ENCODE assay signal across 12 cellular contexts in genomic region chr12:117037296-117038022, GRCh38.
DNase-seq lines count a peak whose midpoint lies in the region; ATAC-seq and TF ChIP-seq lines count a peak whose summit lies in the region.
"Had no signal": no experiment of that assay in that cellular context is flagged by ENCODE, and none has a peak within 500 bp of the region (broad histone marks: within the 10 kb centered on the region; RNA-seq: fewer than 3 reads in every experiment).

No MANE protein-coding gene starts in this region.

- ATAC-seq in T-cell (replicated peaks in 1 of 4), result no peak

- no peaks in the 10 kb centered on the region for H3K9me3 Mint-ChIP-seq in T-cell

- H4K20me1 ChIP-seq in hepatocyte (ENCODE audit: insufficient read depth, poor library complexity, severe bottlenecking), result no peaks in the 10 kb centered on the region

- no peak overlapping the region for H2AFZ ChIP-seq in hepatocyte

- H3K9me3 ChIP-seq in hepatocyte (ENCODE audit: low read depth) (no peaks in the 10 kb centered on the region), spleen (no peaks in the 10 kb centered on the region)

- peaks cover 2 to 6% (median 5%) of the 10 kb centered on the region in 3 donors for H3K4me1 Mint-ChIP-seq in T-cell

- H3K27ac Mint-ChIP-seq in T-cell, result no peak overlapping the region

- no peaks in the 10 kb centered on the region for H3K79me2 ChIP-seq in hepatocyte

- TF ChIP-seq CTCF in C4-2B (conservative IDR thresholded peaks at IDR 0.05) (no peak), HL-60 (IDR thresholded peaks at IDR 0.05; ENCODE audit: insufficient read depth, low read length) (no peak), hepatocyte (IDR thresholded peaks at IDR 0.05; ENCODE audit: poor library complexity) (no peak), spleen (IDR thresholded peaks at IDR 0.05 in 8 of 11, conservative IDR thresholded peaks at IDR 0.05 in 3 of 11) (no peak)

- TF ChIP-seq POLR2A in spleen (IDR thresholded peaks at IDR 0.05), result no peak

- H3K4me1 ChIP-seq in hepatocyte (ENCODE audit: insufficient read depth), result peaks cover 32% of the 10 kb centered on the region
- peaks cover 0 to 38% (median 10%) of the 10 kb centered on the region in 6 donors for H3K4me1 ChIP-seq in spleen

- H3K36me3 Mint-ChIP-seq in T-cell, result no peaks in the 10 kb centered on the region

- intact Hi-C loops in spleen (cut with DNase I; ENCODE audit: low total_unique reads), result no loop called here

- no peak overlapping the region for H3K4me3 Mint-ChIP-seq in T-cell

- peak overlapping the region; percentile 0 for H3K4me2 ChIP-seq in hepatocyte

- no peaks in the 10 kb centered on the region for H3K36me3 ChIP-seq in hepatocyte (replicated peaks; ENCODE audit: insufficient read depth, low read depth)
- peaks cover 0 to 38% (median 0%) of the 10 kb centered on the region in 6 donors for H3K36me3 ChIP-seq in spleen

- H3K27me3 ChIP-seq in HL-60 (ENCODE audit: insufficient read depth, poor library complexity, severe bottlenecking), result no peaks in the 10 kb centered on the region
- H3K27me3 ChIP-seq in hepatocyte, result no peaks in the 10 kb centered on the region
- peaks cover 0 to 52% (median 0%) of the 10 kb centered on the region in 7 donors for H3K27me3 ChIP-seq in spleen (replicated peaks in 1 of 7)

- DNase-seq in HL-60 (ENCODE audit: low read depth in 1 of 2, low spot score in 1 of 2), result no peak
- peak; percentile 32 for DNase-seq in hepatocyte (ENCODE audit: low spot score)
- peak; percentile 46 for DNase-seq in spleen
- no peak for DNase-seq in NCI-H1092 treated with DMSO at 0.1 percent for 48 hours (lab: John Stamatoyannopoulos, UW)
- no peak for DNase-seq in RKO (ENCODE audit: low spot score)
- no peak for DNase-seq in T-cell
- DNase-seq: COR-L47, NCI-H146, NCI-H2171, NCI-H446 treated with DMSO at 0.1 percent for 48 hours, NCI-H748 treated with DMSO at 0.1 percent for 48 hours had no signal

- H3K27me3 Mint-ChIP-seq in T-cell, result peaks cover 7% of the 10 kb centered on the region in 2 donors

- POLR2A ChIA-PET in T-cell (lab: Charles Lee), result no interaction called here

- H3K4me3 ChIP-seq in HL-60 (replicated peaks; ENCODE audit: insufficient read depth, low read length) (no peak overlapping the region), hepatocyte (no peak overlapping the region), spleen (no peak overlapping the region)

- WGBS in hepatocyte (ENCODE audit: low lambda C conversion rate, missing lambda C conversion rate), result 58% methylated on average over 13 of the region's 22 CpGs
- 82 to 84% (median 83%) methylated on average over 22 of the region's 22 CpGs for WGBS in spleen, 5 donors

- peak overlapping the region; percentile 65 for H3K27ac ChIP-seq in C4-2B
- peak overlapping the region; percentile 43 for H3K27ac ChIP-seq in HL-60 (replicated peaks)
- no peak overlapping the region for H3K27ac ChIP-seq in hepatocyte
- no peak overlapping the region for H3K27ac ChIP-seq in spleen

- H3K9me2 ChIP-seq in hepatocyte (replicated peaks; ENCODE audit: insufficient read depth), result no peaks in the 10 kb centered on the region

- CTCF ChIA-PET in T-cell (lab: Charles Lee), result interaction anchor here in 1 of 2 donors (0.8 kb wide), 1 partner anchor 130 kb away, joined by 4 read pairs; no protein-coding TSS in a partner anchor

Comparison
In these comparisons a context has a peak if more than half of its experiments do, and no peak if none do; other contexts are left out.
1. H3K27ac ChIP-seq: peak in C4-2B (single experiment) and HL-60 (single experiment); none in hepatocyte (single experiment) and spleen (0 of 8).
2. DNase-seq: peak in hepatocyte (single experiment) and spleen (single experiment); none in HL-60 (0 of 2), NCI-H1092 treated with DMSO at 0.1 percent for 48 hours (single experiment), RKO (single experiment) and T-cell (0 of 34).